In the genomic region with DNA sequence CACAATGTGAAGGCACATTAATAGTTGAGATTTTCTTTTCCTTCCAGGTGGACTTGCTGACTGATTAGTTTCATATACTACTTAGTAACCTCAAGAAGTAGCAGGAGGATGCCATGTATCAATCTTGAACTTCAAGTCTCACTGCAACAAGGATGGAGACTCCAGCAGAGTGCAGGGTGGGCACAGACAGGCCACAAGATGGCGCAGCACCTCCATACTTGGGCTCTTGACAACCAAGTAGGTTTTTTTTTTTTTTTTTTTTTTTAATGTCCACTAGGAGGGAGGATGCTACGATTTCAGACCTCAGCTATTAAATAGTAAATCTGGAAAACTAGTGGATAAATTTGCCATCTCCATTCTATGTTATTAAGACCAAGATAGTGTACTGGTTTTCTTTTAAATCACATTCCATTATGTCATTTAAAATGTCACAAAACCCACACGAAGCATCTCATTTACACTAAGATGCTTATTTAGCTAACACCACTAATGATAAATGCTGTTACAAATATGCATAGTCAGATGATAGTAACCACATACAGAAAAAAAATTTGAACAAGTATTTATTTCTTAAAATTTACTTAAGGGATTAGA, we compare ENCODE assay signal across 1 cellular context.
TF ChIP-seq lines count a peak whose summit lies in the region.

No MANE protein-coding gene starts in this region.

TF ChIP-seq in K562, 482 proteins besides CTCF, POLR2A, EP300 and RAD21 (continued from another document):
- TF ChIP-seq ZBTB5 (IDR thresholded peaks at IDR 0.05) = no peak
